ENCODE assay signal across 33 cellular contexts in the genomic region with DNA sequence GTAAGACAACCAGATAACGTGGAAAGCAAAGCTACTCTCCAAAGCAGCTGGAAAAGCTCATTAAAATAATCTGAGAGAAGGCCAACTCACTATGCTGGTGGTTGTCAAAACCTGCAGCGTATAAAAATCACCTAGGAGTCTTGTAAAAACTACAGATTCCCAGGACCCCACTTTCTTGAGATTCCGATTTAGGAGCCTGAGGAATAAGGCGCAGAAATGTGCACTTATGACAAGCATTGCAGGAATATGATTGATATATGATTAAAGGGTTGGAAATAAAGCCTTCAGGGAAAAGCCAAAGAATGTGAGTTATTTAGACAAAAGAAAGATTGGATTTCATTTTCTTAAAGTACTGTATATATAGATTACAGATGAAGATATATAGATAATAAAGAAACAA.
DNase-seq lines count a peak whose midpoint lies in the region; TF ChIP-seq lines count a peak whose summit lies in the region.
"Had no signal": no experiment of that assay in that cellular context is flagged by ENCODE, and none has a peak within 500 bp of the region (broad histone marks: within the 10 kb centered on the region; RNA-seq: fewer than 3 reads in every experiment).

No MANE protein-coding gene starts in this region.

- H3K79me1 ChIP-seq in H9 (ENCODE audit: insufficient read depth, low read depth, low read length, poor library complexity, severe bottlenecking): no peaks in the 10 kb centered on the region

- H3K18ac ChIP-seq in H9 (ENCODE audit: insufficient read length, low read depth, low read length): no peak overlapping the region

- no peak overlapping the region for H3K4ac ChIP-seq in H9 (ENCODE audit: low read depth, low read length)

- H2BK120ac ChIP-seq in H9 (ENCODE audit: low read depth, low read length, poor library complexity, severe bottlenecking): no peak overlapping the region

- H3K36me3 ChIP-seq in SJCRH30: no peaks in the 10 kb centered on the region
- no peaks in the 10 kb centered on the region for H3K36me3 ChIP-seq in neural cell (ENCODE audit: insufficient read depth, low read length)
- H3K36me3 ChIP-seq: BE2C; BLaER1; BLaER1 treated with 17β-estradiol and CSF1 and Interleukin-3, amounts not matched to agents 10 nM and 100 nM had no signal

- TF ChIP-seq EP300 in neural cell (conservative IDR thresholded peaks at IDR 0.05; ENCODE audit: poor library complexity, severe bottlenecking): no peak

- H2BK15ac ChIP-seq in H9 (ENCODE audit: low read depth, low read length): no peak overlapping the region

- H3K27ac ChIP-seq in SJCRH30 (peak overlapping the region; percentile 72), neural cell (ENCODE audit: low read length) (peak overlapping the region; percentile 59), H9 (ENCODE audit: insufficient read length, low read depth, low read length) (no peak overlapping the region)
- H3K27ac ChIP-seq: 22Rv1; A549; BLaER1; BLaER1 treated with 17β-estradiol and CSF1 and Interleukin-3, amounts not matched to agents 10 nM and 100 nM; C4-2B had no signal

- no peak overlapping the region for H4K91ac ChIP-seq in H9 (ENCODE audit: insufficient read length, low read depth, low read length)

- H3K23ac ChIP-seq in H9 (ENCODE audit: insufficient read length, low read depth, low read length): no peak overlapping the region

- H4K20me1 ChIP-seq in neural cell (ENCODE audit: insufficient read depth): no peaks in the 10 kb centered on the region
- no peaks in the 10 kb centered on the region for H4K20me1 ChIP-seq in H9 (ENCODE audit: control insufficient read depth, insufficient read depth, insufficient read length)
- H4K20me1 ChIP-seq: BLaER1; BLaER1 treated with 17β-estradiol and CSF1 and Interleukin-3, amounts not matched to agents 10 nM and 100 nM had no signal

- H3K9me2 ChIP-seq in neural cell (ENCODE audit: insufficient read depth, low read length): no peaks in the 10 kb centered on the region

- H3K79me2 ChIP-seq in neural cell (replicated peaks; ENCODE audit: insufficient read depth, low read length) (no peaks in the 10 kb centered on the region), H9 (ENCODE audit: insufficient read depth, low read length) (no peaks in the 10 kb centered on the region)

- DNase-seq in NCI-H82 (lab: John Stamatoyannopoulos, UW) (peak; percentile 0), NCI-H82 treated with DMSO at 0.1 percent for 48 hours (lab: John Stamatoyannopoulos, UW; ENCODE audit: unreplicated experiment) (no peak), SJCRH30 (peak in 1 of 2 experiments; percentile 43), H9 (no peak)
- no peak for DNase-seq in activated naive CD4-positive, alpha-beta T cell treated with anti-CD3 and anti-CD28 coated beads, Interleukin-2, amount 50 U/mL, for 16 hours
- DNase-seq: 8988T; ACHN; AML-193; BE2C; C1 segment of cervical spinal cord; Caco-2; Calu3; CD4-positive, alpha-beta memory T cell; CD4-positive, alpha-beta T cell; CD4-positive, CD25-positive, alpha-beta regulatory T cell; CD8-positive, alpha-beta memory T cell; CD8-positive, alpha-beta T cell; COR-L47; DMS 273 treated with DMSO at 0.1 percent for 48 hours; DMS153; DMS53; DMS79; DMS79 treated with DMSO at 0.1 percent for 48 hours; DND-41; EL had no signal

- no peaks in the 10 kb centered on the region for H3K27me3 Mint-ChIP-seq in H9 (ENCODE audit: low read depth)
- H3K27me3 Mint-ChIP-seq: B cell; CD4-positive, alpha-beta memory T cell; CD4-positive, alpha-beta T cell; CD4-positive, CD25-positive, alpha-beta regulatory T cell; CD8-positive, alpha-beta memory T cell had no signal

- no peak overlapping the region for H2AK5ac ChIP-seq in H9 (ENCODE audit: insufficient read length, low read length)

- no peak overlapping the region for H3K4me3 Mint-ChIP-seq in H9
- H3K4me3 Mint-ChIP-seq: B cell; CD14-positive monocyte; CD4-positive, alpha-beta memory T cell; CD4-positive, alpha-beta T cell; CD4-positive, CD25-positive, alpha-beta regulatory T cell; CD8-positive, alpha-beta memory T cell; CD8-positive, alpha-beta T cell had no signal

- H2BK20ac ChIP-seq in H9 (ENCODE audit: low read depth, low read length, poor library complexity, severe bottlenecking): no peak overlapping the region

- H3K9me3 ChIP-seq in SJCRH30 (replicated peaks) (no peaks in the 10 kb centered on the region), neural cell (ENCODE audit: low read length) (no peaks in the 10 kb centered on the region), H9 (ENCODE audit: control insufficient read depth, low read depth, low read length) (no peaks in the 10 kb centered on the region)
- H3K9me3 ChIP-seq: A549; BE2C; BLaER1; BLaER1 treated with 17β-estradiol and CSF1 and Interleukin-3, amounts not matched to agents 10 nM and 100 nM; Caco-2 had no signal

- H2AFZ ChIP-seq in neural cell (ENCODE audit: low read depth, low read length) (no peak overlapping the region), H9 (ENCODE audit: low read length) (no peak overlapping the region)

- H3K9ac ChIP-seq in neural cell (ENCODE audit: low read length) (no peak overlapping the region), H9 (ENCODE audit: extremely low read depth, insufficient read length, low read length) (no peak overlapping the region)
- H3K9ac ChIP-seq: BLaER1; BLaER1 treated with 17β-estradiol and CSF1 and Interleukin-3, amounts not matched to agents 10 nM and 100 nM had no signal

- H3K4me1 Mint-ChIP-seq in H9: peaks cover 3% of the 10 kb centered on the region in 2 experiments

- no peak overlapping the region for H4K5ac ChIP-seq in H9 (ENCODE audit: insufficient read length, low read depth, low read length)

- peak overlapping the region; percentile 37 for H3K4me2 ChIP-seq in neural cell (ENCODE audit: low read length)
- no peak overlapping the region for H3K4me2 ChIP-seq in H9 (ENCODE audit: insufficient read depth, insufficient read length, low read length)
- H3K4me2 ChIP-seq: A549; BLaER1; BLaER1 treated with 17β-estradiol and CSF1 and Interleukin-3, amounts not matched to agents 10 nM and 100 nM had no signal

- H2BK12ac ChIP-seq in H9 (ENCODE audit: insufficient read length, low read depth, low read length): no peak overlapping the region

- H3K27me3 ChIP-seq in SJCRH30 (no peaks in the 10 kb centered on the region), neural cell (ENCODE audit: insufficient read depth, low read depth, low read length) (no peaks in the 10 kb centered on the region), H9 (ENCODE audit: insufficient read depth, low read length) (no peaks in the 10 kb centered on the region)
- H3K27me3 ChIP-seq: BE2C; BLaER1; BLaER1 treated with 17β-estradiol and CSF1 and Interleukin-3, amounts not matched to agents 10 nM and 100 nM had no signal

- H4K8ac ChIP-seq in H9 (replicated peaks; ENCODE audit: insufficient read length, low read depth, low read length): no peak overlapping the region

- H3K9me3 Mint-ChIP-seq in H9: no peaks in the 10 kb centered on the region
- H3K9me3 Mint-ChIP-seq: CD14-positive monocyte; CD4-positive, alpha-beta T cell; CD8-positive, alpha-beta T cell had no signal

- TF ChIP-seq CTCF in neural cell (IDR thresholded peaks at IDR 0.05; ENCODE audit: poor library complexity, severe bottlenecking) (no peak), H9 (conservative IDR thresholded peaks at IDR 0.05) (no peak)

- H2BK5ac ChIP-seq in H9 (ENCODE audit: insufficient read length, low read length): no peak overlapping the region

- H3K4me3 ChIP-seq in SJCRH30 (peak overlapping the region; percentile 30), neural cell (ENCODE audit: low read length) (peak overlapping the region; percentile 6)
- H3K4me3 ChIP-seq: A549; BLaER1; BLaER1 treated with 17β-estradiol and CSF1 and Interleukin-3, amounts not matched to agents 10 nM and 100 nM had no signal

- no peak for TF ChIP-seq RAD21 in neural cell (conservative IDR thresholded peaks at IDR 0.05)

- no peak overlapping the region for H3K27ac Mint-ChIP-seq in H9
- H3K27ac Mint-ChIP-seq: B cell; CD4-positive, alpha-beta T cell; CD4-positive, CD25-positive, alpha-beta regulatory T cell; CD8-positive, alpha-beta T cell had no signal

- H3K23me2 ChIP-seq in H9 (ENCODE audit: insufficient read length, low read depth, low read length, poor library complexity, severe bottlenecking): no peaks in the 10 kb centered on the region

- H3K4me1 ChIP-seq in SJCRH30 (peaks cover 49% of the 10 kb centered on the region), H9 (ENCODE audit: insufficient read depth, low read length) (no peaks in the 10 kb centered on the region)
- H3K4me1 ChIP-seq: A549, BE2C, BLaER1, Caco-2 had no signal

- no peak overlapping the region for H3K14ac ChIP-seq in H9 (ENCODE audit: insufficient read depth, low read length)

- H3K36me3 Mint-ChIP-seq in H9 (ENCODE audit: insufficient read depth in 1 of 3, low read depth in 3 of 3): no peaks in the 10 kb centered on the region
- H3K36me3 Mint-ChIP-seq: CD14-positive monocyte; CD4-positive, alpha-beta memory T cell; CD4-positive, CD25-positive, alpha-beta regulatory T cell; CD8-positive, alpha-beta T cell had no signal

- H3F3A ChIP-seq in neural cell (ENCODE audit: insufficient read depth, low read length, poor library complexity, severe bottlenecking): no peaks in the 10 kb centered on the region

- no peak overlapping the region for H3K56ac ChIP-seq in H9 (ENCODE audit: insufficient read length, low read depth, low read length)

- WGBS in H9 (ENCODE audit: extremely low coverage, insufficient read length, low lambda C conversion rate): no CpG with 5 or more reads among the region's 4 CpGs

- no peak overlapping the region for H3T11ph ChIP-seq in H9 (ENCODE audit: low read length)
